Comparison of ENCODE assay signal across 1 cellular context in genomic region chr5:38870595-38870994, GRCh38.
TF ChIP-seq lines count a peak whose summit lies in the region.

No MANE protein-coding gene starts in this region.

TF ChIP-seq in GM23338, 12 proteins besides CTCF, POLR2A, EP300 and RAD21 (continued from another document):
- TF ChIP-seq REST (IDR thresholded peaks at IDR 0.05; ENCODE audit: unreplicated experiment) = no peak
- no peak for TF ChIP-seq ETS1 (IDR thresholded peaks at IDR 0.05)
- TF ChIP-seq CREB1 (CRISPR knock-in tag; IDR thresholded peaks at IDR 0.05; ENCODE audit: low read depth) = no peak
- no peak for TF ChIP-seq EZH2phosphoT487 (IDR thresholded peaks at IDR 0.05; ENCODE audit: unreplicated experiment)
- TF ChIP-seq ZNF462 (CRISPR knock-in tag; IDR thresholded peaks at IDR 0.05) = no peak
- no peak for TF ChIP-seq ZNF331 (CRISPR knock-in tag; IDR thresholded peaks at IDR 0.05; ENCODE audit: low read depth)
